Comparison of ENCODE assay signal across 9 cellular contexts in the genomic region with DNA sequence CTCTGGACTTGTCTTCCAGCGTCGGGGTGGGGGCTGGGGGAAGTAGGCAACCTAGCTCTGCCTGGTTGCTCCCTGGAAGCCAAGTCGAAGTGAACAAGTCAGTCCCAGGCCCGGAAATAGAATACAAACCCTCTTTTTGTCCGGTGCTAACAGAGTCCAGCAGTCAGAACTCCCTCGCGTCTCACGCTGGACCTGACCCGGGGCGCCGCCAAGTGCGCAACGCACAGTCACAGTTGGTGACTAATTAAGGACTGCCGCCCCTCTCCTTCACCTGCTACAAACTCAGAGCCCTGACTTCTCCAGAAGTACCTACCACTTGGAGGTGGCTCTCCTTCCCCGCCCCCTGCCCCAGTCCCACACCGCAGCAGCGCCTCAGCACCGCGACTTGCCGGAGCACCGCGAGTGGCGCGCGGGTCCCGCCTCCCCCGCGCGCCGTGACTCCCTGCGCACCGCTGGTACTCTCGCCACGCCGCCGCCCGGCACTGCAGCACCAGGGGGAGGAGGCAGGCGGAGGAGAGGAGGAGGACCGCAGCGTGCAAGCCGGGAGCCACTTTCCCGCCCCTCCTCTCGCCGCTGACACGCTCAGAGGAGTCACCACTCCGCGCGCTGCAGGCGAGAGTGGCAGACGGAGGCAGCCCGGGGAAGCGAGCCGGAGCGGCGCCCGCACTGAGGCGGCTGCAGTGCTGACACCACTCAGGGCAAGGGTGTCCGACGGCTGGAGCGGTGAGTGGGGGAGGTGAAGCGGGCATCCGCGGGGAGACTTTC. TPM values are rescaled to one million over a fixed set of nuclear protein-coding genes. Genes with fewer than 3 reads are reported as not detected.
DNase-seq lines count a peak whose midpoint lies in the region; ATAC-seq, FAIRE-seq and TF ChIP-seq lines count a peak whose summit lies in the region.
"Had no signal": no experiment of that assay in that cellular context is flagged by ENCODE, and none has a peak within 500 bp of the region (broad histone marks: within the 10 kb centered on the region; RNA-seq: fewer than 3 reads in every experiment).

A gene with protein sequence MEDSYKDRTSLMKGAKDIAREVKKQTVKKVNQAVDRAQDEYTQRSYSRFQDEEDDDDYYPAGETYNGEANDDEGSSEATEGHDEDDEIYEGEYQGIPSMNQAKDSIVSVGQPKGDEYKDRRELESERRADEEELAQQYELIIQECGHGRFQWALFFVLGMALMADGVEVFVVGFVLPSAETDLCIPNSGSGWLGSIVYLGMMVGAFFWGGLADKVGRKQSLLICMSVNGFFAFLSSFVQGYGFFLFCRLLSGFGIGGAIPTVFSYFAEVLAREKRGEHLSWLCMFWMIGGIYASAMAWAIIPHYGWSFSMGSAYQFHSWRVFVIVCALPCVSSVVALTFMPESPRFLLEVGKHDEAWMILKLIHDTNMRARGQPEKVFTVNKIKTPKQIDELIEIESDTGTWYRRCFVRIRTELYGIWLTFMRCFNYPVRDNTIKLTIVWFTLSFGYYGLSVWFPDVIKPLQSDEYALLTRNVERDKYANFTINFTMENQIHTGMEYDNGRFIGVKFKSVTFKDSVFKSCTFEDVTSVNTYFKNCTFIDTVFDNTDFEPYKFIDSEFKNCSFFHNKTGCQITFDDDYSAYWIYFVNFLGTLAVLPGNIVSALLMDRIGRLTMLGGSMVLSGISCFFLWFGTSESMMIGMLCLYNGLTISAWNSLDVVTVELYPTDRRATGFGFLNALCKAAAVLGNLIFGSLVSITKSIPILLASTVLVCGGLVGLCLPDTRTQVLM (plus strand): TSS at position 594 of the 765 bp plus-strand sequence. CDS start 48,368 bp downstream, outside the sequence.

- TF ChIP-seq POLR2A in GM12878 (IDR thresholded peaks at IDR 0.05; ENCODE audit: low read depth, low read length) (no peak), tibial nerve (IDR thresholded peaks at IDR 0.05) (no peak)

- H3K79me1 ChIP-seq in mesendoderm (ENCODE audit: low read length) = no peaks in the 10 kb centered on the region

- RAD21 ChIA-PET in GM12878 (lab: Charles Lee; ENCODE audit: unreplicated experiment) = no interaction called here

- no peak within 1 kb of the TSS for H4K5ac ChIP-seq in mesendoderm (ENCODE audit: low read length)

- H3K27ac ChIP-seq in GM12878 (ENCODE audit: control insufficient read depth, insufficient read depth) (no peak within 1 kb of the TSS), mesendoderm (ENCODE audit: low read depth, low read length) (no peak within 1 kb of the TSS), tibial nerve (peak within 1 kb of the TSS in 1 of 4 donors; percentile 59)

- H3K4me1 ChIP-seq in GM12878 (ENCODE audit: control insufficient read depth, insufficient read depth, low read length) (peaks cover 8% of the 10 kb centered on the region; the same call in 1 of the 2 replicates), mesendoderm (ENCODE audit: control insufficient read depth, low read depth, low read length) (no peaks in the 10 kb centered on the region), tibial nerve (peaks cover 0 to 39% (median 11%) of the 10 kb centered on the region in 4 donors)

- in situ Hi-C loops in GM12878 (cut with MboI) = no loop called here

- no peak within 1 kb of the TSS for H2AFZ ChIP-seq in GM12878 (ENCODE audit: control insufficient read depth, low read depth, low read length)

- no peak for TF ChIP-seq CTCF in GM12875 (IDR thresholded peaks at IDR 0.05; ENCODE audit: borderline replicate concordance, insufficient read depth, low read depth, low read length)
- TF ChIP-seq CTCF in GM12878 (IDR thresholded peaks at IDR 0.05 in 2 of 3, conservative IDR thresholded peaks at IDR 0.05 in 1 of 3; ENCODE audit: control insufficient read depth in 2 of 3, extremely low read depth in 1 of 3, insufficient read depth in 1 of 3, low read depth in 3 of 3, low read length in 3 of 3) = no peak
- TF ChIP-seq CTCF in tibial nerve (IDR thresholded peaks at IDR 0.05) = no peak

- no peak within 1 kb of the TSS for H2BK120ac ChIP-seq in mesendoderm (ENCODE audit: low read depth, low read length)

- H4K20me1 ChIP-seq in GM12878 (ENCODE audit: control insufficient read depth, insufficient read depth) = no peaks in the 10 kb centered on the region

- peak; percentile 46 for ATAC-seq in GM12878

- no peaks in the 10 kb centered on the region for H3K79me2 ChIP-seq in GM12878 (ENCODE audit: control insufficient read depth, insufficient read depth, low read length)
- H3K79me2 ChIP-seq in mesendoderm (ENCODE audit: control insufficient read depth, insufficient read depth, low read length) = no peaks in the 10 kb centered on the region

- H3K18ac ChIP-seq in mesendoderm (ENCODE audit: low read length) = peak within 1 kb of the TSS; percentile 32

- H3K56ac ChIP-seq in mesendoderm (ENCODE audit: low read length) = peak within 1 kb of the TSS; percentile 17

- H3K4me2 ChIP-seq in GM12878 (ENCODE audit: control insufficient read depth, insufficient read depth) (peak within 1 kb of the TSS; percentile 73), mesendoderm (ENCODE audit: low read length) (peak within 1 kb of the TSS; percentile 67)

- no peak for TF ChIP-seq RAD21 in GM12878 (IDR thresholded peaks at IDR 0.05; ENCODE audit: insufficient read depth, low read depth, low read length)

- no TSS peak for BruUV-seq in GM12878 (replicated peaks; lab: Mats Ljungman, UMichigan)

- peak; percentile 87 for DNase-seq in NCI-H748 (lab: John Stamatoyannopoulos, UW; ENCODE audit: unreplicated experiment)
- DNase-seq in GM12878 (ENCODE audit: low read depth, low spot score) = no peak
- peak; percentile 54 for DNase-seq in mesendoderm
- no peak for DNase-seq in tibial nerve (ENCODE audit: low spot score in 2 of 2)
- DNase-seq in hippocampal formation (lab: John Stamatoyannopoulos, UW) = no peak
- no peak for DNase-seq in NCI-H1694 treated with DMSO at 0.1 percent for 48 hours (lab: John Stamatoyannopoulos, UW)

- H3K36me3 ChIP-seq in GM12878 (ENCODE audit: control insufficient read depth in 2 of 2, insufficient read depth in 2 of 2, low read length in 1 of 2) (no peaks in the 10 kb centered on the region), mesendoderm (ENCODE audit: control insufficient read depth, insufficient read depth, low read length) (no peaks in the 10 kb centered on the region), tibial nerve (no peaks in the 10 kb centered on the region)

- intact Hi-C loops in GM12878 (cut with micrococcal nuclease; ENCODE audit: unreplicated experiment) = no loop called here

- H3K9me3 ChIP-seq in GM12878 (replicated peaks; ENCODE audit: control insufficient read depth, insufficient read depth, low read length) (no peaks in the 10 kb centered on the region; the same call in 2 of the 3 replicates), tibial nerve (no peaks in the 10 kb centered on the region)

- no peak within 1 kb of the TSS for H4K8ac ChIP-seq in mesendoderm (ENCODE audit: low read depth, low read length)

- H2BK5ac ChIP-seq in mesendoderm (ENCODE audit: low read length) = no peak within 1 kb of the TSS

- CTCF ChIA-PET in GM12878 (lab: Yijun Ruan, JAX) = no interaction called here

- H3K9ac ChIP-seq in GM12878 (ENCODE audit: control insufficient read depth, insufficient read depth, low read length) (no peak within 1 kb of the TSS), mesendoderm (ENCODE audit: low read length) (peak within 1 kb of the TSS; percentile 16)

- H3K27me3 ChIP-seq in GM12878 (replicated peaks in 1 of 2; ENCODE audit: control insufficient read depth in 2 of 2, insufficient read depth in 2 of 2, low read length in 1 of 2) = peaks cover 13 to 17% of the 10 kb centered on the region in 2 experiments; a peak in 3 of 4 replicates
- H3K27me3 ChIP-seq in mesendoderm (ENCODE audit: insufficient read depth, low read length, poor library complexity) = peaks cover 34% of the 10 kb centered on the region
- H3K27me3 ChIP-seq in tibial nerve = peaks cover 0 to 38% of the 10 kb centered on the region in 2 donors

- H2AK5ac ChIP-seq in mesendoderm (ENCODE audit: low read length) = no peak within 1 kb of the TSS

- H3K4me3 ChIP-seq in GM12875 (ENCODE audit: low read depth, low read length) (peak within 1 kb of the TSS; percentile 61), GM12878 (peak within 1 kb of the TSS; percentile 21; the same call in 1 of the 2 replicates), mesendoderm (ENCODE audit: low read length) (peak within 1 kb of the TSS; percentile 0), tibial nerve (peak within 1 kb of the TSS; percentile 5 to 43 (median 33))

- POLR2A ChIA-PET in GM12878 (lab: Charles Lee) = no interaction called here

- no peak for TF ChIP-seq EP300 in GM12878 (IDR thresholded peaks at IDR 0.05; ENCODE audit: borderline replicate concordance in 1 of 2, control insufficient read depth in 1 of 2, low read depth in 2 of 2, low read length in 2 of 2)
- TF ChIP-seq EP300 in tibial nerve (IDR thresholded peaks at IDR 0.05) = no peak

- no peak within 1 kb of the TSS for H2BK15ac ChIP-seq in mesendoderm (replicated peaks; ENCODE audit: low read depth)

- no peak within 1 kb of the TSS for H3K4ac ChIP-seq in mesendoderm (ENCODE audit: low read depth, low read length)

- no peak within 1 kb of the TSS for H3K23ac ChIP-seq in mesendoderm (ENCODE audit: low read length)

- no peak for FAIRE-seq in GM12878 (lab: Jason Lieb, UNC)

- SMC1A ChIA-PET in GM12878 (lab: Charles Lee; ENCODE audit: uncharacterized antibody, unreplicated experiment) = no interaction called here

- 12% methylated on average over 38 of the region's 63 CpGs for WGBS in GM12878 (ENCODE audit: insufficient coverage, insufficient replicate concordance, low lambda C conversion rate, missing lambda C conversion rate)
- no CpG with 5 or more reads among the region's 63 CpGs for WGBS in mesendoderm (ENCODE audit: extremely low coverage, insufficient coverage, low lambda C conversion rate)
- WGBS in tibial nerve, 2 donors = 1% methylated on average over 33 to 57 of the region's 63 CpGs

TF ChIP-seq in GM12878, 131 proteins besides CTCF, POLR2A, EP300 and RAD21 (continues in another document):
- TF ChIP-seq NFIC (IDR thresholded peaks at IDR 0.05; ENCODE audit: low read depth, low read length) = no peak

RNA-seq across cellular contexts. Expression of the gene that starts here (rescaled TPM):
- 0.24 and 0.40 TPM in 2 replicates for total RNA-seq in GM12878 (2013; cell fraction: nucleolus; rRNA removed)
- total RNA-seq in GM12878 (2014; rRNA removed) (0.40 and 2.2 TPM in 2 replicates), GM12878 (2014; rRNA removed; fragmentation: Illumina TruSeq; extraction: Trizol) (0.94 and 0.97 TPM in 2 replicates), GM12878 (2021) (1.1 TPM in 2 replicates), tibial nerve (1 to 10 TPM in 3 of 4 donors, under 1 TPM in 1; 0.87 to 1.7 (median 1.4) TPM)
- polyA plus RNA-seq in GM12878 (2011; ENCODE audit: low read depth) = 0.03 TPM
- polyA plus RNA-seq in GM12878 (2011; rRNA removed) (under 0.01 TPM in 1 of 2 replicates, not detected in the other), GM12878 (2014; fragmentation: Illumina TruSeq; extraction: Trizol) (0.76 and 0.81 TPM in 2 replicates), GM12878 (2014; fragmentation: Nextera tagmentation; extraction: Ambion mirVana) (under 1 TPM; 0.20 to 0.37 TPM), GM12878 (2014; rRNA removed) (0.60 and 0.69 TPM in 2 replicates), GM12878 (2016; fragmentation: Nextera tagmentation; extraction: Ambion mirVana) (1 to 10 TPM in 1 of 2 experiments, under 1 TPM in 1; 0.56 to 1.0 TPM)
- polyA plus RNA-seq in GM12878 (2011; cell fraction: cytosol; rRNA removed) = not detected in 2 replicates
- not detected in 2 replicates for polyA plus RNA-seq in GM12878 (2011; cell fraction: nucleus; rRNA removed)
- 0.03 TPM in 2 replicates for polyA plus RNA-seq in GM12878 (2012)
- polyA minus RNA-seq in GM12878 (2011; rRNA and poly(A)+ RNA removed) = not detected in 2 replicates
- not detected in 2 replicates for polyA minus RNA-seq in GM12878 (2011; cell fraction: cytosol; rRNA and poly(A)+ RNA removed)
- polyA minus RNA-seq in GM12878 (2011; cell fraction: nucleus; rRNA and poly(A)+ RNA removed) = not detected in 2 replicates
- polyA plus RNA-seq in mesendoderm (2013, experiment 1 of 2) = 0.03 TPM
- polyA plus RNA-seq in mesendoderm (2013, experiment 2 of 2) = 0.01 TPM
- total RNA-seq: fibroblast of villous mesenchyme, M059J had no signal

Comparison
In these comparisons a context has a peak if more than half of its experiments do, and no peak if none do; other contexts are left out.
1. H3K4me3 ChIP-seq: peak in every context shown above with its lines; median percentile 61 in GM12875; 33 in tibial nerve; 21 in GM12878; 0 in mesendoderm.
2. DNase-seq: peak in NCI-H748 (single experiment) and mesendoderm (single experiment); none in GM12878 (single experiment), tibial nerve (0 of 2), hippocampal formation (0 of 2) and NCI-H1694 treated with DMSO at 0.1 percent for 48 hours (single experiment).